Comparison of ENCODE assay signal across 26 cellular contexts in genomic region chr18:49651033-49651432, GRCh38.
A peak's percentile ranks its signal among the peaks of the same experiment; 100 is the strongest.
DNase-seq lines count a peak whose midpoint lies in the region; ATAC-seq, FAIRE-seq and TF ChIP-seq lines count a peak whose summit lies in the region.
"Had no signal": no experiment of that assay in that cellular context is flagged by ENCODE, and none has a peak within 500 bp of the region (broad histone marks: within the 10 kb centered on the region; RNA-seq: fewer than 3 reads in every experiment).

No MANE protein-coding gene starts in this region.

- no peak for FAIRE-seq in pancreas (lab: Jason Lieb, UNC)
- FAIRE-seq: GM12891 had no signal

- peak; percentile 53 for TF ChIP-seq POLR2A in right lobe of liver (IDR thresholded peaks at IDR 0.05)
- TF ChIP-seq POLR2A in thyroid gland (IDR thresholded peaks at IDR 0.05): no peak

- TF ChIP-seq CTCF in coronary artery (IDR thresholded peaks at IDR 0.05): no peak
- TF ChIP-seq CTCF in right lobe of liver (IDR thresholded peaks at IDR 0.05): no peak
- TF ChIP-seq CTCF in pancreas (IDR thresholded peaks at IDR 0.05): no peak
- TF ChIP-seq CTCF in thyroid gland (IDR thresholded peaks at IDR 0.05): no peak

- no peak overlapping the region for H3K27ac ChIP-seq in coronary artery
- peak overlapping the region; percentile 1 to 84 (median 73) for H3K27ac ChIP-seq in right lobe of liver
- H3K27ac ChIP-seq in pancreas: no peak overlapping the region
- H3K27ac ChIP-seq in thyroid gland: peak overlapping the region; percentile 24 to 76 (median 61)
- H3K27ac ChIP-seq: 22Rv1, KMS-11, RWPE1 had no signal

- no peaks in the 10 kb centered on the region for H3K36me3 Mint-ChIP-seq in activated naive CD4-positive, alpha-beta T cell treated with anti-CD3 and anti-CD28 coated beads, Interleukin-2, amount 50 U/mL, for 72 hours

- peak overlapping the region in 1 of 2 donors; percentile 67 for H3K27ac Mint-ChIP-seq in activated naive CD4-positive, alpha-beta T cell treated with anti-CD3 and anti-CD28 coated beads, Interleukin-2, amount 50 U/mL, for 72 hours
- H3K27ac Mint-ChIP-seq: GM23338, HFFc6 had no signal

- 25% methylated on average over 2 of the region's 6 CpGs for whole genome bisulfite sequencing in right lobe of liver (ENCODE audit: insufficient coverage, low coverage, low lambda C conversion rate, missing lambda C conversion rate)
- 46 to 49% methylated on average over 6 of the region's 6 CpGs for WGBS in pancreas, 2 donors
- WGBS in thyroid gland, 2 donors: 52% methylated on average over 6 of the region's 6 CpGs

- H3K27me3 ChIP-seq in right lobe of liver (no peaks in the 10 kb centered on the region), pancreas (no peaks in the 10 kb centered on the region), thyroid gland (no peaks in the 10 kb centered on the region)

- no peak overlapping the region for H3K4me3 ChIP-seq in coronary artery
- H3K4me3 ChIP-seq in right lobe of liver: peak overlapping the region; percentile 23 to 64 (median 61)
- H3K4me3 ChIP-seq in pancreas: no peak overlapping the region
- H3K4me3 ChIP-seq in thyroid gland (replicated peaks in 1 of 3): no peak overlapping the region
- H3K4me3 ChIP-seq: GM23338 had no signal

- H3K9me3 Mint-ChIP-seq in activated naive CD4-positive, alpha-beta T cell treated with anti-CD3 and anti-CD28 coated beads, Interleukin-2, amount 50 U/mL, for 72 hours: no peaks in the 10 kb centered on the region
- H3K9me3 Mint-ChIP-seq: GM23338, H9, HFFc6 had no signal

- intact Hi-C loops in right lobe of liver (cut with DNase I) (no loop called here), pancreas (cut with DNase I) (no loop called here), thyroid gland (cut with DNase I) (no loop called here)

- no peaks in the 10 kb centered on the region for H3K9me3 ChIP-seq in right lobe of liver
- H3K9me3 ChIP-seq in pancreas: no peaks in the 10 kb centered on the region
- no peaks in the 10 kb centered on the region for H3K9me3 ChIP-seq in thyroid gland

- DNase-seq in coronary artery (ENCODE audit: low spot score): peak; percentile 57
- peak; percentile 63 to 95 (median 87) for DNase-seq in right lobe of liver
- no peak for DNase-seq in pancreas
- DNase-seq in thyroid gland: peak; percentile 69 to 73
- no peak for DNase-seq in NOMO-1 treated with DMSO at 0.1 percent for 48 hours (lab: John Stamatoyannopoulos, UW; ENCODE audit: unreplicated experiment)
- no peak for DNase-seq in activated naive CD4-positive, alpha-beta T cell treated with anti-CD3 and anti-CD28 coated beads, Interleukin-2, amount 50 U/mL, for 72 hours (ENCODE audit: low spot score in 2 of 2)
- DNase-seq in NK-92 (lab: John Stamatoyannopoulos, UW; ENCODE audit: unreplicated experiment): no peak
- DNase-seq: ACHN, Calu3, DMS79 treated with DMSO at 0.1 percent for 48 hours, GF-D8, H9, HFFc6, IMR-90, MM.1S, NCI-H2029 treated with DMSO at 0.1 percent for 48 hours, NCI-H446 treated with DMSO at 0.1 percent for 48 hours, NCI-H526, NCI-H82, SHP77 had no signal

- H3K36me3 ChIP-seq in right lobe of liver (no peaks in the 10 kb centered on the region), pancreas (no peaks in the 10 kb centered on the region), thyroid gland (no peaks in the 10 kb centered on the region)

- H3K4me1 ChIP-seq in right lobe of liver (peaks cover 0 to 41% (median 6%) of the 10 kb centered on the region in 4 donors), pancreas (peaks cover 0 to 4% (median 0%) of the 10 kb centered on the region in 3 donors), thyroid gland (peaks cover 42 to 49% of the 10 kb centered on the region in 2 donors)

- ATAC-seq in right lobe of liver (peak; percentile 71 to 82 (median 80)), pancreas (peak in 3 of 4 donors; percentile 20 to 72 (median 53))
- no peak for ATAC-seq in activated naive CD4-positive, alpha-beta T cell treated with anti-CD3 and anti-CD28 coated beads, Interleukin-2, amount 50 U/mL, for 72 hours
- ATAC-seq: GM23338, Panc1 had no signal

Comparison
In these comparisons a context has a peak if more than half of its experiments do, and no peak if none do; other contexts are left out.
1. DNase-seq: peak in coronary artery (single experiment), right lobe of liver (3 of 3) and thyroid gland (2 of 2); none in pancreas (0 of 6), NOMO-1 treated with DMSO at 0.1 percent for 48 hours (single experiment), activated naive CD4-positive, alpha-beta T cell treated with anti-CD3 and anti-CD28 coated beads, Interleukin-2, amount 50 U/mL, for 72 hours (0 of 2) and NK-92 (single experiment).
2. H3K27ac ChIP-seq: peak in right lobe of liver (3 of 3) and thyroid gland (3 of 3); none in coronary artery (0 of 2) and pancreas (0 of 4).
3. H3K4me3 ChIP-seq: peak in right lobe of liver (3 of 3); none in coronary artery (single experiment), pancreas (0 of 4) and thyroid gland (0 of 3).
4. ATAC-seq: peak in right lobe of liver (4 of 4) and pancreas (3 of 4); none in activated naive CD4-positive, alpha-beta T cell treated with anti-CD3 and anti-CD28 coated beads, Interleukin-2, amount 50 U/mL, for 72 hours (0 of 2).